In the genomic region with DNA sequence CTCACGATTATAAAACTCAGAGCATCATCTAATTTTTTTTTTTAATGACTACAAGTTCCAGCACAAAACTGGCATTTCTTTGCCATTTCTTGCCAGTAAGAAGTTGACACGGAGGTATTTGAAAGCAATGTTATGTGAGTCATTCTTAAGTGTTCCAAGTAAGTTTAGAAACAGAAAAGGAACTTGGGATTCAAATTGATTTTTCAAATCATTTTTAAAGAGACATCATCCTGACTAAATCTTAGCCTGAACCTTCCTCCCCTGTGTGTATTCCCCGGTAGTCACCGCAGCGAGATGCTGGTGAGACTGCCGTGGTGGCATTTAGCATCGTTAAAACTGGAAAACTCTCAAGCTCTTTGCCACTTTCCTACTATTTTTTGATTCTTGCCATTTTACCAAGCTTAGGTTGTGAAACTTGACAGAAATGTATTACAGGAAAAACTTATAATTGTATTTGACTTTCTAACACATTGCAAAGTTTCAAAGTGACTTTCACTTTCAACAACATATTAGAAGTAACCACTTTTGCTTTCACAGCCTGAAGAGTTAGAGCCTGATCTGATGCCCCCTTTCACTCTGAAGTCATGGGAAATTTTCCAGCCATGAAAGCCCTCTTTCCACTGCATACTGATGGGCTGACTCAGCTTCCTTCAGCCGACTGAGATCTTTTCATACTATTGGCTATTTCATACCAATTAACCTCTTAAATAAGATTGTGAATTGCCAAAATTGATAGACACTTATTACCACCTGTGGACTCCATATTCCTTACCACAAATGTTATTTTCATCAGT, we compare ENCODE assay signal across 9 cellular contexts.
A peak's percentile ranks its signal among the peaks of the same experiment; 100 is the strongest.
DNase-seq lines count a peak whose midpoint lies in the region; ATAC-seq and TF ChIP-seq lines count a peak whose summit lies in the region.
"Had no signal": no experiment of that assay in that cellular context is flagged by ENCODE, and none has a peak within 500 bp of the region (broad histone marks: within the 10 kb centered on the region; RNA-seq: fewer than 3 reads in every experiment).

No MANE protein-coding gene starts in this region.

- peak; percentile 91 for DNase-seq in Daoy (ENCODE audit: low read depth)
- peak; percentile 1 for DNase-seq in LoVo (ENCODE audit: low spot score)
- peak; percentile 94 for DNase-seq in astrocyte of the hippocampus (ENCODE audit: low read depth, low spot score)
- no peak for DNase-seq in upper lobe of right lung
- DNase-seq in body of pancreas: no peak
- DNase-seq in iPS-NIHi11 (ENCODE audit: low spot score): no peak
- DNase-seq: pancreas had no signal

- no peak for TF ChIP-seq POLR2A in body of pancreas (IDR thresholded peaks at IDR 0.05)

- H3K4me1 ChIP-seq in mesodermal cell (ENCODE audit: control insufficient read depth, insufficient read depth, low read length, poor library complexity, severe bottlenecking) (peaks cover 24% of the 10 kb centered on the region), upper lobe of right lung (peaks cover 3% of the 10 kb centered on the region), body of pancreas (no peaks in the 10 kb centered on the region)
- H3K4me1 ChIP-seq: pancreas had no signal

- WGBS in mesodermal cell (ENCODE audit: insufficient coverage in 2 of 2), 2 experiments: 82 to 92% methylated on average over 4 to 5 of the region's 8 CpGs
- 80 to 84% methylated on average over 8 of the region's 8 CpGs for WGBS in body of pancreas, 2 donors

- H3K4me3 ChIP-seq in mesodermal cell (ENCODE audit: extremely low read depth, insufficient read depth, low read length, poor library complexity, severe bottlenecking) (no peak overlapping the region), upper lobe of right lung (peak overlapping the region; percentile 34), body of pancreas (no peak overlapping the region)
- H3K4me3 ChIP-seq: pancreas had no signal

- TF ChIP-seq CTCF in upper lobe of right lung (IDR thresholded peaks at IDR 0.05): no peak
- no peak for TF ChIP-seq CTCF in body of pancreas (IDR thresholded peaks at IDR 0.05)

- ATAC-seq in GM21619 (IDR thresholded peaks at IDR 0.05; ENCODE audit: unreplicated experiment): peak; percentile 94
- no peak for ATAC-seq in upper lobe of right lung
- ATAC-seq in body of pancreas: no peak

- H3K27ac ChIP-seq in mesodermal cell (ENCODE audit: low read depth, low read length, severe bottlenecking) (peak overlapping the region; percentile 99), upper lobe of right lung (peak overlapping the region; percentile 69), body of pancreas (peak overlapping the region in 1 of 4 donors; percentile 39)
- H3K27ac ChIP-seq: pancreas had no signal

- intact Hi-C loops in upper lobe of right lung (cut with DNase I) (no loop called here), body of pancreas (cut with DNase I) (no loop called here)

- peaks cover 9% of the 10 kb centered on the region for H3K36me3 ChIP-seq in mesodermal cell (ENCODE audit: control insufficient read depth, insufficient read depth, low read length)
- peaks cover 29% of the 10 kb centered on the region for H3K36me3 ChIP-seq in upper lobe of right lung
- H3K36me3 ChIP-seq in body of pancreas (replicated peaks in 1 of 2; ENCODE audit: insufficient read depth in 1 of 2, low read depth in 2 of 2): peaks cover 0 to 17% of the 10 kb centered on the region in 2 donors

- H3K9me3 ChIP-seq in mesodermal cell (ENCODE audit: control insufficient read depth, low read length) (no peaks in the 10 kb centered on the region), upper lobe of right lung (no peaks in the 10 kb centered on the region), body of pancreas (no peaks in the 10 kb centered on the region)
- H3K9me3 ChIP-seq: pancreas had no signal

- H3K27me3 ChIP-seq in upper lobe of right lung: no peaks in the 10 kb centered on the region
- H3K27me3 ChIP-seq in body of pancreas: no peaks in the 10 kb centered on the region
- H3K27me3 ChIP-seq: pancreas had no signal

Comparison
In these comparisons a context has a peak if more than half of its experiments do, and no peak if none do; other contexts are left out.
1. DNase-seq: peak in Daoy (single experiment), LoVo (single experiment) and astrocyte of the hippocampus (single experiment); none in upper lobe of right lung (single experiment), body of pancreas (0 of 4) and iPS-NIHi11 (single experiment).